Comparison of ENCODE assay signal across 1 cellular context in the genomic region with DNA sequence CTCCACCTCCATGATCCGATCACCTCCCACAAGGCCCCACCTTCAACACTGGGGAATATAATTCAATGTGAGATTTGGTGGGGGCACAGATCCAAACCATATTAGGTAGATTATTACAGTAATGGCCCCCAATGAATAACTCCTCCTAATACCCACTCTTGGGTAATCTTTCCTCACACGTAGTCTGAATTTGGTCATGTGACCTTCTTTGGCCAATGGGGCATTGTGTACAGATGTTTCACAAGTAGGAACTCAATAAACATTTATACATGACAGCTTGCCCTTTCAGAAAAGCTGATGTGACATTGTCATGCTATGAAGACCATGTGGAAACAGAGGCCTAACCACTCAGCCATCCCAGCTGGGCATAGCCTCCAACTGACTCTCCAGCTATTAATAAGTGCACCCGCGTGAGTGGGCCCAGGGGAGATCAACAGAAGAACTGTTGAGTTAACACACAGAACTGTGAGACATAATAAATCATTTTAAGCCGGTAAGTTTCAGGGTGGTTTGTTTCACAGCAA.
A peak's percentile ranks its signal among the peaks of the same experiment; 100 is the strongest.
TF ChIP-seq lines count a peak whose summit lies in the region.

No MANE protein-coding gene starts in this region.

TF ChIP-seq in Ishikawa, 13 proteins besides CTCF, POLR2A, EP300 and RAD21 (continued from another document):
- TF ChIP-seq, protein P1, sequence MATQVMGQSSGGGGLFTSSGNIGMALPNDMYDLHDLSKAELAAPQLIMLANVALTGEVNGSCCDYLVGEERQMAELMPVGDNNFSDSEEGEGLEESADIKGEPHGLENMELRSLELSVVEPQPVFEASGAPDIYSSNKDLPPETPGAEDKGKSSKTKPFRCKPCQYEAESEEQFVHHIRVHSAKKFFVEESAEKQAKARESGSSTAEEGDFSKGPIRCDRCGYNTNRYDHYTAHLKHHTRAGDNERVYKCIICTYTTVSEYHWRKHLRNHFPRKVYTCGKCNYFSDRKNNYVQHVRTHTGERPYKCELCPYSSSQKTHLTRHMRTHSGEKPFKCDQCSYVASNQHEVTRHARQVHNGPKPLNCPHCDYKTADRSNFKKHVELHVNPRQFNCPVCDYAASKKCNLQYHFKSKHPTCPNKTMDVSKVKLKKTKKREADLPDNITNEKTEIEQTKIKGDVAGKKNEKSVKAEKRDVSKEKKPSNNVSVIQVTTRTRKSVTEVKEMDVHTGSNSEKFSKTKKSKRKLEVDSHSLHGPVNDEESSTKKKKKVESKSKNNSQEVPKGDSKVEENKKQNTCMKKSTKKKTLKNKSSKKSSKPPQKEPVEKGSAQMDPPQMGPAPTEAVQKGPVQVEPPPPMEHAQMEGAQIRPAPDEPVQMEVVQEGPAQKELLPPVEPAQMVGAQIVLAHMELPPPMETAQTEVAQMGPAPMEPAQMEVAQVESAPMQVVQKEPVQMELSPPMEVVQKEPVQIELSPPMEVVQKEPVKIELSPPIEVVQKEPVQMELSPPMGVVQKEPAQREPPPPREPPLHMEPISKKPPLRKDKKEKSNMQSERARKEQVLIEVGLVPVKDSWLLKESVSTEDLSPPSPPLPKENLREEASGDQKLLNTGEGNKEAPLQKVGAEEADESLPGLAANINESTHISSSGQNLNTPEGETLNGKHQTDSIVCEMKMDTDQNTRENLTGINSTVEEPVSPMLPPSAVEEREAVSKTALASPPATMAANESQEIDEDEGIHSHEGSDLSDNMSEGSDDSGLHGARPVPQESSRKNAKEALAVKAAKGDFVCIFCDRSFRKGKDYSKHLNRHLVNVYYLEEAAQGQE (IDR thresholded peaks at IDR 0.05; ENCODE audit: low read depth), result no peak
- TF ChIP-seq FOXM1 (IDR thresholded peaks at IDR 0.05; ENCODE audit: borderline replicate concordance, low read depth), result no peak
- TF ChIP-seq, protein P2, sequence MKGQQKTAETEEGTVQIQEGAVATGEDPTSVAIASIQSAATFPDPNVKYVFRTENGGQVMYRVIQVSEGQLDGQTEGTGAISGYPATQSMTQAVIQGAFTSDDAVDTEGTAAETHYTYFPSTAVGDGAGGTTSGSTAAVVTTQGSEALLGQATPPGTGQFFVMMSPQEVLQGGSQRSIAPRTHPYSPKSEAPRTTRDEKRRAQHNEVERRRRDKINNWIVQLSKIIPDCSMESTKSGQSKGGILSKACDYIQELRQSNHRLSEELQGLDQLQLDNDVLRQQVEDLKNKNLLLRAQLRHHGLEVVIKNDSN (IDR thresholded peaks at IDR 0.05), result peak; percentile 28; the same call in 1 of the 2 replicates
- TF ChIP-seq, protein P3, sequence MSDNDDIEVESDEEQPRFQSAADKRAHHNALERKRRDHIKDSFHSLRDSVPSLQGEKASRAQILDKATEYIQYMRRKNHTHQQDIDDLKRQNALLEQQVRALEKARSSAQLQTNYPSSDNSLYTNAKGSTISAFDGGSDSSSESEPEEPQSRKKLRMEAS (IDR thresholded peaks at IDR 0.05), result no peak
